ENCODE assay signal across 16 cellular contexts in genomic region chr10:85490431-85490830, GRCh38.
DNase-seq lines count a peak whose midpoint lies in the region; ATAC-seq lines count a peak whose summit lies in the region.
"Had no signal": no experiment of that assay in that cellular context is flagged by ENCODE, and none has a peak within 500 bp of the region (broad histone marks: within the 10 kb centered on the region; RNA-seq: fewer than 3 reads in every experiment).

No MANE protein-coding gene starts in this region.

- intact Hi-C loops in left colon (cut with DNase I, micrococcal nuclease): no loop called here

- peak; percentile 51 for DNase-seq in NCI-H146 (lab: John Stamatoyannopoulos, UW)
- peak; percentile 64 for DNase-seq in SK-MEL-5 (ENCODE audit: low read depth, low spot score)
- DNase-seq in inferior parietal cortex (ENCODE audit: extremely low spot score): peak; percentile 72
- DNase-seq in superior temporal gyrus (ENCODE audit: extremely low spot score): peak; percentile 86
- DNase-seq in left colon: no peak
- DNase-seq: ACHN; AML-193; CD4-positive, CD25-positive, alpha-beta regulatory T cell; EL; NCI-H1436; NCI-H2081; NCI-H510A treated with DMSO at 0.1 percent for 48 hours; RPMI8226; SIG-M5 had no signal

- no peak for ATAC-seq in left colon
- no peak for ATAC-seq in GM18519 (IDR thresholded peaks at IDR 0.05; ENCODE audit: low FRiP score, unreplicated experiment)
- no peak for ATAC-seq in GM21381 (IDR thresholded peaks at IDR 0.05; ENCODE audit: unreplicated experiment)

- in situ Hi-C loops in SK-MEL-5 (cut with HindIII; ENCODE audit: low pct_unique_long_range_greater_than_20kb, low sequenced_read_pairs): no loop called here

Comparison
In these comparisons a context has a peak if more than half of its experiments do, and no peak if none do; other contexts are left out.
1. DNase-seq: peak in NCI-H146 (single experiment), SK-MEL-5 (single experiment), inferior parietal cortex (single experiment) and superior temporal gyrus (single experiment); none in left colon (0 of 2).